9 cellular contexts compared by ENCODE assay signal in the genomic region with DNA sequence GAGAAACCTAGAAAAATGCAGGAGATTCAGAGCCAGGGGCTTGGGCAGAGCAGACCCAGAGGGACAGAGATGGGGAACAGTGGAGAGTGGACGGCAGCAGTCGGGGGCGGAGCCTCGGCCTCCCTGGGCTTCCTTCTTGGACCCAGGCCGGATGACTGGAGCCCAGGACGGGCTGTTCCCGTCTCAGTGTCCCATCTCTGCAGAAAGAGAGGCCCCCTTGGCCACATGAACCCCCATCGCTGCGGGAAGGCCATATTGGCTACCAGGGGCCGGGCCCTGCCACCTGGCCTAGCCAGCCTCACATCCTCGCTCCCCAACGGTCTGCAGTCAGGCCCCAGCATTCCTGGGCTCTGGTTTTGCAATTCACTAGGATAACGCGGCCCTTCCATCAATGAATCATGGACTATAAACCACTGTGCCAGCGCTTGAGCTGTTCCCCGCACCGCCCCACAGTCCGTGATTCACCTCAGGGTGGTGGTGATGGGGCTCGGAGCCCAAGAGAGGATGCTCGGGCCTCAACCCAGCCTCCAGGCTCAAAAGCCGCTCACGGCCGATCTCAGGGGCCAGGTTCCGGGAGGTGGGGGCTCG.
A peak's percentile ranks its signal among the peaks of the same experiment; 100 is the strongest.
DNase-seq lines count a peak whose midpoint lies in the region; ATAC-seq and TF ChIP-seq lines count a peak whose summit lies in the region.
"Had no signal": no experiment of that assay in that cellular context is flagged by ENCODE, and none has a peak within 500 bp of the region (broad histone marks: within the 10 kb centered on the region; RNA-seq: fewer than 3 reads in every experiment).

No MANE protein-coding gene starts in this region.

- H3K9me3 ChIP-seq in AG04450 (ENCODE audit: control insufficient read depth, insufficient read depth, low read length), result peaks cover under 1% of the 10 kb centered on the region; the same call in 1 of the 2 replicates
- no peaks in the 10 kb centered on the region for H3K9me3 ChIP-seq in NT2/D1 (ENCODE audit: insufficient read depth, low read length)

- ATAC-seq in esophagus mucosa (peak; percentile 77), omental fat pad (ENCODE audit: low FRiP score) (peak; percentile 92), HG03521 (IDR thresholded peaks at IDR 0.05; ENCODE audit: unreplicated experiment) (no peak), HG02981 (IDR thresholded peaks at IDR 0.05; ENCODE audit: unreplicated experiment) (no peak), GM21737 (IDR thresholded peaks at IDR 0.05; ENCODE audit: unreplicated experiment) (no peak)

- H3K27me3 Mint-ChIP-seq in T-helper 2 cell treated with Interferon-gamma antibody and Interleukin-4, amounts not matched to agents 5 μg/mL and 100 μg/mL, for 36 hours (ENCODE audit: low read depth), result no peaks in the 10 kb centered on the region

- H3K27ac Mint-ChIP-seq in T-helper 2 cell treated with Interferon-gamma antibody and Interleukin-4, amounts not matched to agents 5 μg/mL and 100 μg/mL, for 36 hours, result no peak overlapping the region

- H3K9me3 Mint-ChIP-seq in T-helper 2 cell treated with Interferon-gamma antibody and Interleukin-4, amounts not matched to agents 5 μg/mL and 100 μg/mL, for 36 hours, result no peaks in the 10 kb centered on the region

- peak overlapping the region; percentile 64 for H3K9ac ChIP-seq in NT2/D1 (ENCODE audit: insufficient read length, low read depth)

- peaks cover 77% of the 10 kb centered on the region for H3K36me3 ChIP-seq in NT2/D1 (ENCODE audit: insufficient read depth, insufficient read length, low read length)

- CTCF ChIA-PET in AG04450 (lab: Charles Lee), result interaction anchor here (3.7 kb wide), 1 partner anchor 13 kb away, joined by 17 read pairs; no protein-coding TSS in a partner anchor

- POLR2A ChIA-PET in AG04450 (lab: Yijun Ruan, JAX), result interaction anchor here (0.9 to 1.0 kb wide), 2 partner anchors 11 to 22 kb away, joined by 4 to 7 read pairs; no protein-coding TSS in a partner anchor

- TF ChIP-seq CTCF in AG04450 (IDR thresholded peaks at IDR 0.05; ENCODE audit: low read depth, low read length) (no peak), omental fat pad (IDR thresholded peaks at IDR 0.05) (no peak)

- H3K27ac ChIP-seq in AG04450 (ENCODE audit: low read depth, low read length), result peak overlapping the region; percentile 93
- H3K27ac ChIP-seq: PC-9 had no signal

- H3K4me3 ChIP-seq in AG04450 (ENCODE audit: low read depth, low read length) (0 out of 2 replicates have a peak overlapping the region, but pooled peaks have one; percentile 3), NT2/D1 (ENCODE audit: insufficient read length, low read depth) (no peak overlapping the region)
- H3K4me3 ChIP-seq: PC-9 had no signal

- peaks cover 2% of the 10 kb centered on the region for H3K36me3 Mint-ChIP-seq in T-helper 2 cell treated with Interferon-gamma antibody and Interleukin-4, amounts not matched to agents 5 μg/mL and 100 μg/mL, for 36 hours (ENCODE audit: low read depth)

- no peaks in the 10 kb centered on the region for H3K27me3 ChIP-seq in AG04450 (ENCODE audit: control insufficient read depth, insufficient read depth, low read length)
- no peaks in the 10 kb centered on the region for H3K27me3 ChIP-seq in NT2/D1 (ENCODE audit: insufficient read depth, insufficient read length)

- H3K4me3 Mint-ChIP-seq in T-helper 2 cell treated with Interferon-gamma antibody and Interleukin-4, amounts not matched to agents 5 μg/mL and 100 μg/mL, for 36 hours, result no peak overlapping the region

- DNase-seq in AG04450 (ENCODE audit: low read depth, low spot score), result peak; percentile 89
- no peak for DNase-seq in NT2/D1 (ENCODE audit: low read depth, low spot score)
- no peak for DNase-seq in omental fat pad (ENCODE audit: low spot score)
- DNase-seq in T-helper 2 cell treated with Interferon-gamma antibody and Interleukin-4, amounts not matched to agents 5 μg/mL and 100 μg/mL, for 36 hours (ENCODE audit: low spot score), result no peak
- DNase-seq: PC-9 had no signal

- H3K4me1 Mint-ChIP-seq in T-helper 2 cell treated with Interferon-gamma antibody and Interleukin-4, amounts not matched to agents 5 μg/mL and 100 μg/mL, for 36 hours (ENCODE audit: low read depth), result no peaks in the 10 kb centered on the region

- H3K4me1 ChIP-seq in NT2/D1 (ENCODE audit: insufficient read depth, insufficient read length), result peaks cover 46% of the 10 kb centered on the region

Comparison
In these comparisons a context has a peak if more than half of its experiments do, and no peak if none do; other contexts are left out.
1. ATAC-seq: peak in esophagus mucosa (single experiment) and omental fat pad (single experiment); none in HG03521 (single experiment), HG02981 (single experiment) and GM21737 (single experiment).